ENCODE assay signal across 8 cellular contexts in genomic region chr15:101955835-101956234, GRCh38.
A peak's percentile ranks its signal among the peaks of the same experiment; 100 is the strongest.
DNase-seq lines count a peak whose midpoint lies in the region; ATAC-seq and TF ChIP-seq lines count a peak whose summit lies in the region.
"Not testable (repeated sequence)": the region's sequence is repeated elsewhere in the genome, so short reads cannot be mapped to it uniquely, and the experiment has no call there.

No MANE protein-coding gene starts in this region.

- H3K4ac ChIP-seq in mesenchymal stem cell (ENCODE audit: low read depth in 1 of 2, low read length in 2 of 2): not testable (repeated sequence)

- H4K8ac ChIP-seq in mesenchymal stem cell (ENCODE audit: low read length): not testable (repeated sequence)

- intact Hi-C loops in left cardiac atrium (cut with DNase I); testis (cut with DNase I; ENCODE audit: low total_unique reads): not testable (repeated sequence)

- POLR2A ChIA-PET in AG04450 (lab: Yijun Ruan, JAX): not testable (repeated sequence)

- not testable (repeated sequence) for H3K9me3 Mint-ChIP-seq in HFFc6

- not testable (repeated sequence) for H3K27me3 Mint-ChIP-seq in HFFc6 (ENCODE audit: insufficient read depth)

- TF ChIP-seq CTCF in AG04450 (IDR thresholded peaks at IDR 0.05; ENCODE audit: low read depth, low read length); HFFc6 (IDR thresholded peaks at IDR 0.05); fibroblast of mammary gland (conservative IDR thresholded peaks at IDR 0.05; ENCODE audit: control insufficient read depth, insufficient read depth, low read depth, low read length); testis (IDR thresholded peaks at IDR 0.05): not testable (repeated sequence)

- H3K4me1 Mint-ChIP-seq in HFFc6 (ENCODE audit: low read depth): not testable (repeated sequence)

- 82% methylated on average over 3 of the region's 8 CpGs for WGBS in mesenchymal stem cell
- WGBS in testis, 2 donors: 38% methylated on average over 3 of the region's 8 CpGs; no CpG with 5 or more reads in 1 of the 2 donors

- not testable (repeated sequence) for H2AFZ ChIP-seq in mesenchymal stem cell (ENCODE audit: low read depth, low read length)

- H3K36me3 Mint-ChIP-seq in HFFc6 (ENCODE audit: low read depth): not testable (repeated sequence)

- CTCF ChIA-PET in AG04450 (lab: Charles Lee): not testable (repeated sequence)

- peak overlapping the region; percentile 86 for H3K27ac Mint-ChIP-seq in HFFc6

- H3K27ac ChIP-seq in AG04450 (ENCODE audit: low read depth, low read length): peak overlapping the region; percentile 68
- not testable (repeated sequence) for H3K27ac ChIP-seq in mesenchymal stem cell (ENCODE audit: low read length, poor library complexity, severe bottlenecking); testis

- not testable (repeated sequence) for H3K4me2 ChIP-seq in mesenchymal stem cell (ENCODE audit: low read length, poor library complexity, severe bottlenecking)

- H3K14ac ChIP-seq in mesenchymal stem cell (ENCODE audit: low read length in 2 of 2): not testable (repeated sequence)

- H2BK12ac ChIP-seq in mesenchymal stem cell (ENCODE audit: low read length in 2 of 2): not testable (repeated sequence)

- not testable (repeated sequence) for H3K4me3 ChIP-seq in AG04450 (ENCODE audit: low read depth, low read length); adipocyte (ENCODE audit: low read length); fibroblast of mammary gland (ENCODE audit: control insufficient read depth, low read depth, low read length); mesenchymal stem cell (ENCODE audit: insufficient read depth in 1 of 2, low read depth in 1 of 2, low read length in 2 of 2); testis

- not testable (repeated sequence) for H3K27me3 ChIP-seq in AG04450 (ENCODE audit: control insufficient read depth, insufficient read depth, low read length); adipocyte (replicated peaks; ENCODE audit: control insufficient read depth, insufficient read depth, low read length); mesenchymal stem cell (ENCODE audit: control insufficient read depth in 1 of 2, insufficient read depth in 1 of 2, low read length in 2 of 2); testis

- not testable (repeated sequence) for H2BK5ac ChIP-seq in mesenchymal stem cell (ENCODE audit: low read depth, low read length, poor library complexity, severe bottlenecking)

- H3K9me3 ChIP-seq in AG04450 (ENCODE audit: control insufficient read depth, insufficient read depth, low read length); adipocyte (ENCODE audit: control insufficient read depth, low read length); mesenchymal stem cell (ENCODE audit: control insufficient read depth, low read length); testis: not testable (repeated sequence)

- not testable (repeated sequence) for ATAC-seq in left cardiac atrium

- H2BK120ac ChIP-seq in mesenchymal stem cell (ENCODE audit: low read depth, low read length): not testable (repeated sequence)

- peak overlapping the region in 1 of 2 experiments; percentile 62 for H3K18ac ChIP-seq in mesenchymal stem cell (ENCODE audit: low read depth in 1 of 2, low read length in 2 of 2)

- H3K4me1 ChIP-seq in adipocyte (ENCODE audit: control insufficient read depth, insufficient read depth, low read length); mesenchymal stem cell (ENCODE audit: control insufficient read depth, insufficient read depth, low read depth, low read length); testis: not testable (repeated sequence)

- H3K36me3 ChIP-seq in adipocyte (ENCODE audit: control insufficient read depth, insufficient read depth, low read length, severe bottlenecking); mesenchymal stem cell (ENCODE audit: control insufficient read depth in 1 of 2, insufficient read depth in 2 of 2, low read depth in 1 of 2, low read length in 2 of 2); testis (ENCODE audit: low read depth, missing control alignments): not testable (repeated sequence)

- H3K79me1 ChIP-seq in mesenchymal stem cell (replicated peaks; ENCODE audit: low read length, poor library complexity, severe bottlenecking): not testable (repeated sequence)

- not testable (repeated sequence) for TF ChIP-seq POLR2A in testis (IDR thresholded peaks at IDR 0.05)

- H2AK5ac ChIP-seq in mesenchymal stem cell (ENCODE audit: low read length, severe bottlenecking): not testable (repeated sequence)

- H3K9ac ChIP-seq in adipocyte (ENCODE audit: low read length); mesenchymal stem cell (ENCODE audit: low read length): not testable (repeated sequence)

- H2BK15ac ChIP-seq in mesenchymal stem cell (ENCODE audit: low read depth, poor library complexity, severe bottlenecking): not testable (repeated sequence)

- H3K4me3 Mint-ChIP-seq in HFFc6: not testable (repeated sequence)

- H3K23ac ChIP-seq in mesenchymal stem cell (ENCODE audit: low read length in 2 of 2): not testable (repeated sequence)

- H4K91ac ChIP-seq in mesenchymal stem cell (ENCODE audit: low read length): peak overlapping the region; percentile 27

- DNase-seq in AG04450 (ENCODE audit: low read depth, low spot score) (peak; percentile 39), HFFc6 (peak; percentile 59), adipocyte (ENCODE audit: low read depth) (peak; percentile 37), cerebellar cortex (ENCODE audit: low spot score) (peak; percentile 33), fibroblast of mammary gland (ENCODE audit: low read depth) (peak; percentile 64), left cardiac atrium (peak; percentile 35), mesenchymal stem cell (peak; percentile 67), testis (peak; percentile 19)
